Comparison of ENCODE assay signal across 27 cellular contexts in the genomic region with DNA sequence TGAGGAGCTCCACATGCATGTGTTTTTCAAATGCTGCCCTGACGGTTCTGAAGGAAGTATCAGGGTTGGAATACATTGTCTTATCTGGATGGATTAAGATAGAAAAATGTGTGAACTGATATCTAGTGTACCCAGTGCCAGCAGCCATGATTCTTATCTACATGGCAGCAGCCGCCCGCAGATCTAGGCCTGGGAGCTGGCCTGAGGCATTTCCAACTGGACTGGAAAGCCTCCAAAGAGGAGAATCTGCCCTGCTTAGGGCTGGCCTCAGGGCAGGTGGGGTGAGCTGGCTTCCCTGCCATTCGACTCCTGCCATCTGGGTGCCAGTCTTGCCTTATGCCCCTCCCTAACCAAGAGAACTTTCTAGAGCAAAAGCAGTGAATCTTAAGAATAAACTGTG.
"Had no signal": no experiment of that assay in that cellular context is flagged by ENCODE, and none has a peak within 500 bp of the region (broad histone marks: within the 10 kb centered on the region; RNA-seq: fewer than 3 reads in every experiment).

No MANE protein-coding gene starts in this region.

- H3K27ac ChIP-seq: adrenal gland, ascending aorta, cardiac muscle cell, foreskin keratinocyte, lower lobe of right lung, pancreas, prostate gland, right atrium auricular region, spleen, suprapubic skin, tibial artery, uterus had no signal

- H3K27me3 ChIP-seq: adrenal gland, ascending aorta, cardiac muscle cell, foreskin keratinocyte, pancreas, right atrium auricular region, suprapubic skin, tibial artery, uterus had no signal

- H3K36me3 ChIP-seq: adrenal gland, ascending aorta, cardiac muscle cell, lower lobe of right lung, pancreas, prostate gland, right atrium auricular region, spleen, suprapubic skin, tibial artery, uterus had no signal

- H3K36me3 Mint-ChIP-seq: activated naive CD8-positive, alpha-beta T cell treated with anti-CD3 and anti-CD28 coated beads for 36 hours; brain; naive B cell; T-cell had no signal

- H3K4me1 Mint-ChIP-seq: activated naive CD8-positive, alpha-beta T cell treated with anti-CD3 and anti-CD28 coated beads for 36 hours; naive B cell; T-cell had no signal

- H3K27ac Mint-ChIP-seq: activated naive CD4-positive, alpha-beta T cell treated with anti-CD3 and anti-CD28 coated beads for 36 hours; activated naive CD8-positive, alpha-beta T cell treated with anti-CD3 and anti-CD28 coated beads for 36 hours; brain; naive B cell; T-cell had no signal

- H3K4me3 Mint-ChIP-seq: activated naive CD4-positive, alpha-beta T cell treated with anti-CD3 and anti-CD28 coated beads for 36 hours; activated naive CD8-positive, alpha-beta T cell treated with anti-CD3 and anti-CD28 coated beads for 36 hours; brain; naive B cell; T-cell had no signal

- H3K4me3 ChIP-seq: adrenal gland, ascending aorta, cardiac muscle cell, lower lobe of right lung, mucosa of descending colon, pancreas, prostate gland, right atrium auricular region, spleen, suprapubic skin, tibial artery, uterus had no signal

- H3K9me3 ChIP-seq: adrenal gland, ascending aorta, lower lobe of right lung, mucosa of descending colon, pancreas, prostate gland, right atrium auricular region, spleen, suprapubic skin, tibial artery, uterus had no signal

- H3K27me3 Mint-ChIP-seq: activated naive CD8-positive, alpha-beta T cell treated with anti-CD3 and anti-CD28 coated beads for 36 hours; brain had no signal

- H3K9me3 Mint-ChIP-seq: activated naive CD4-positive, alpha-beta T cell treated with anti-CD3 and anti-CD28 coated beads for 36 hours; activated naive CD8-positive, alpha-beta T cell treated with anti-CD3 and anti-CD28 coated beads for 36 hours; T-cell had no signal

- H3K4me1 ChIP-seq: adrenal gland, lower lobe of right lung, pancreas, prostate gland, right atrium auricular region, spleen, uterus had no signal

- ATAC-seq: esophagus mucosa, foreskin keratinocyte, left lobe of liver, lower lobe of right lung, mucosa of descending colon, pancreas, T-cell had no signal

- DNase-seq: activated CD4-positive, alpha-beta T cell treated with anti-CD3 and anti-CD28 coated beads for 4 hours; activated CD4-positive, alpha-beta T cell treated with anti-CD3 and anti-CD28 coated beads, Interleukin-2, amount 50 U/mL, for 4 hours; activated CD8-positive, alpha-beta memory T cell treated with anti-CD3 and anti-CD28 coated beads for 24 hours; activated effector memory CD4-positive, alpha-beta T cell treated with anti-CD3 and anti-CD28 coated beads, Interleukin-2, amount 50 U/mL, for 16 hours; activated naive CD4-positive, alpha-beta T cell treated with anti-CD3 and anti-CD28 coated beads for 36 hours; activated naive CD8-positive, alpha-beta T cell treated with anti-CD3 and anti-CD28 coated beads for 36 hours; foreskin keratinocyte; kidney glomerular epithelial cell; lower lobe of right lung; mesenchymal stem cell; mucosa of descending colon; naive B cell; pancreas; spleen; stimulated activated naive CD4-positive, alpha-beta T cell; T-cell; tibial artery; uterus had no signal
